14 cellular contexts compared by ENCODE assay signal in genomic region chr3:131072099-131072559, GRCh38. TPM values are rescaled to one million over a fixed set of nuclear protein-coding genes. Genes with fewer than 3 reads are reported as not detected.
DNase-seq lines count a peak whose midpoint lies in the region; ATAC-seq and TF ChIP-seq lines count a peak whose summit lies in the region.
"Had no signal": no experiment of that assay in that cellular context is flagged by ENCODE, and none has a peak within 500 bp of the region (broad histone marks: within the 10 kb centered on the region; RNA-seq: fewer than 3 reads in every experiment).

No MANE protein-coding gene starts in this region.

- H3K4me1 Mint-ChIP-seq in HFFc6 (ENCODE audit: low read depth) (peaks cover 25% of the 10 kb centered on the region), T-helper 17 cell (peaks cover 3% of the 10 kb centered on the region)
- H3K4me1 Mint-ChIP-seq: B cell, immature natural killer cell had no signal

- ATAC-seq in T-helper 17 cell: no peak
- ATAC-seq in activated CD4-positive, CD25-positive, alpha-beta regulatory T cell treated with anti-CD3 and anti-CD28 coated beads, Interleukin-2, amount 50 U/mL, for 24 hours: no peak
- ATAC-seq: GM23338; natural killer cell treated with Interleukin-12 subunit alpha and Interleukin-12 subunit beta and Interleukin-15 and Interleukin-18, amount 100 ng/mL, for 72 hours had no signal

- peak overlapping the region; percentile 88 for H3K27ac Mint-ChIP-seq in HFFc6
- H3K27ac Mint-ChIP-seq in T-helper 17 cell: peak overlapping the region; percentile 53
- H3K27ac Mint-ChIP-seq: activated T-helper 1 cell treated with anti-CD3 and anti-CD28 coated beads, Interleukin-12 subunit alpha, Interleukin-12 subunit beta, Interleukin-2, Interleukin-4 antibody, amounts not matched to agents 30 ng/mL and 10 ng/mL and 1 ng/mL, durations not matched to agents 14 hours and 24 hours and 36 hours; B cell; brain; GM23338; immature natural killer cell; natural killer cell treated with Interleukin-12 subunit alpha and Interleukin-12 subunit beta and Interleukin-15 and Interleukin-18, amount 100 ng/mL, for 72 hours had no signal

- peak; percentile 44 for DNase-seq in AG08395 (ENCODE audit: low spot score)
- DNase-seq in HFFc6: peak; percentile 73
- no peak for DNase-seq in T-helper 17 cell
- peak; percentile 42 to 66 for DNase-seq in foreskin fibroblast
- no peak for DNase-seq in NCI-H2196 treated with DMSO at 0.1 percent for 48 hours (lab: John Stamatoyannopoulos, UW; ENCODE audit: unreplicated experiment)
- no peak for DNase-seq in HEK293T (ENCODE audit: extremely low spot score)
- no peak for DNase-seq in glomerular visceral epithelial cell (ENCODE audit: extremely low spot score)
- DNase-seq: immature natural killer cell had no signal

- POLR2A ChIA-PET in HEK293T (lab: Yijun Ruan, JAX): no interaction called here

- CTCF ChIA-PET in HEK293T (lab: Yijun Ruan, JAX): no interaction called here

- peak overlapping the region; percentile 47 for H3K4me3 Mint-ChIP-seq in HFFc6
- H3K4me3 Mint-ChIP-seq in T-helper 17 cell: no peak overlapping the region
- H3K4me3 Mint-ChIP-seq: activated T-helper 1 cell treated with anti-CD3 and anti-CD28 coated beads, Interleukin-12 subunit alpha, Interleukin-12 subunit beta, Interleukin-2, Interleukin-4 antibody, amounts not matched to agents 30 ng/mL and 10 ng/mL and 1 ng/mL, durations not matched to agents 14 hours and 24 hours and 36 hours; B cell; brain; GM23338; immature natural killer cell; natural killer cell treated with Interleukin-12 subunit alpha and Interleukin-12 subunit beta and Interleukin-15 and Interleukin-18, amount 100 ng/mL, for 72 hours had no signal

- no peak overlapping the region for H3K4me3 ChIP-seq in foreskin fibroblast (ENCODE audit: low read depth in 1 of 2, low read length in 2 of 2)
- H3K4me3 ChIP-seq: GM23338 had no signal

- H3K27me3 Mint-ChIP-seq in HFFc6 (ENCODE audit: insufficient read depth) (peaks cover 1% of the 10 kb centered on the region; the same call in 1 of the 2 replicates), T-helper 17 cell (no peaks in the 10 kb centered on the region)

- H3K9me3 Mint-ChIP-seq in HFFc6: no peaks in the 10 kb centered on the region
- H3K9me3 Mint-ChIP-seq: activated T-helper 1 cell treated with anti-CD3 and anti-CD28 coated beads, Interleukin-12 subunit alpha, Interleukin-12 subunit beta, Interleukin-2, Interleukin-4 antibody, amounts not matched to agents 30 ng/mL and 10 ng/mL and 1 ng/mL, durations not matched to agents 14 hours and 24 hours and 36 hours; brain; GM23338; immature natural killer cell; natural killer cell treated with Interleukin-12 subunit alpha and Interleukin-12 subunit beta and Interleukin-15 and Interleukin-18, amount 100 ng/mL, for 72 hours had no signal

- TF ChIP-seq CTCF in HFFc6 (IDR thresholded peaks at IDR 0.05): no peak
- TF ChIP-seq CTCF in foreskin fibroblast (IDR thresholded peaks at IDR 0.05; ENCODE audit: low read depth, low read length): no peak

- H3K36me3 Mint-ChIP-seq in HFFc6 (ENCODE audit: low read depth) (no peaks in the 10 kb centered on the region), T-helper 17 cell (ENCODE audit: low read depth) (no peaks in the 10 kb centered on the region)
- H3K36me3 Mint-ChIP-seq: brain; immature natural killer cell; natural killer cell treated with Interleukin-12 subunit alpha and Interleukin-12 subunit beta and Interleukin-15 and Interleukin-18, amount 100 ng/mL, for 72 hours had no signal

- no peaks in the 10 kb centered on the region for H3K9me3 ChIP-seq in T-helper 17 cell (ENCODE audit: control insufficient read depth, low read length, poor library complexity, severe bottlenecking)

TF ChIP-seq in HEK293T, 16 proteins besides CTCF, POLR2A, EP300 and RAD21:
- no peak for TF ChIP-seq ZNF384 (IDR thresholded peaks at IDR 0.05)
- TF ChIP-seq ARNT (IDR thresholded peaks at IDR 0.05): no peak
- no peak for TF ChIP-seq L3MBTL2 (conservative IDR thresholded peaks at IDR 0.05)
- no peak for TF ChIP-seq HDGF (IDR thresholded peaks at IDR 0.05; ENCODE audit: borderline replicate concordance)

RNA-seq across cellular contexts. Expression of gene NEK11, which starts 45.5 kb away (rescaled TPM):
- total RNA-seq in HFFc6 (2021; fragmentation: NEBNext Ultra II Directional; extraction: Animal tissue kit (Norgen Biotek cat#: 25700)): 1 to 10 TPM; 2.5 to 4.0 (median 3.1) TPM
- total RNA-seq in T-helper 17 cell: 1 to 10 TPM; 6.4 to 9.7 TPM

RNA-seq across cellular contexts. Expression of gene ASTE1, which starts 45.5 kb away (rescaled TPM):
- 1 to 10 TPM; 3.4 to 5.2 (median 4.0) TPM for total RNA-seq in HFFc6 (2021; fragmentation: NEBNext Ultra II Directional; extraction: Animal tissue kit (Norgen Biotek cat#: 25700))
- 10 to 100 TPM; 24.3 to 24.4 TPM for total RNA-seq in T-helper 17 cell

Comparison
In these comparisons a context has a peak if more than half of its experiments do, and no peak if none do; other contexts are left out.
1. DNase-seq: peak in AG08395 (single experiment), HFFc6 (single experiment) and foreskin fibroblast (2 of 2); none in T-helper 17 cell (0 of 3), NCI-H2196 treated with DMSO at 0.1 percent for 48 hours (single experiment), HEK293T (single experiment) and glomerular visceral epithelial cell (single experiment).
2. RNA of gene ASTE1, which starts 45.5 kb away (total RNA-seq): 24.3 to 24.4 TPM in T-helper 17 cell; 3.4 to 5.2 TPM in HFFc6; every median in the first group is over 4 times any median in the second.